In the genomic region with DNA sequence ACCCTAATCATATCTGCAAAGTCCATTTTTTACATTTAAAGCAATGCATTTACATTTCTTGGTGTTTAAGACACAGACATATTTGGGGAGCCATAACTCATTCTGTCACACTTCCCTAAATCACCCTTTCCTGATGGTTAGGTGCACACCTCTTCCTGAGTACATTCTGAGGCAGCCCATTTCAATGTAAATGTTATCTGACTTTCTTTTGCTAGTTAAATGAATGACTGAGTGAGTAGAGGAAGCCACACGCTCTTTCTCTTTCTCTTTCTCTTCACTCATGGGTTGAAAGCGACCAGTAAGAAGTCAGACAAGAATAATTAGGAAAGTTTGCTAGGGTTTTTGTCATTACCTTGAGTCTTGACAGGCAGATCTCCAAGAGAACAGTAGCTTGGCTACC, we compare ENCODE assay signal across 10 cellular contexts.
A peak's percentile ranks its signal among the peaks of the same experiment; 100 is the strongest.
DNase-seq lines count a peak whose midpoint lies in the region; ATAC-seq and TF ChIP-seq lines count a peak whose summit lies in the region.
"Had no signal": no experiment of that assay in that cellular context is flagged by ENCODE, and none has a peak within 500 bp of the region (broad histone marks: within the 10 kb centered on the region; RNA-seq: fewer than 3 reads in every experiment).

No MANE protein-coding gene starts in this region.

- H3K27me3 ChIP-seq in brain microvascular endothelial cell (replicated peaks) = no peaks in the 10 kb centered on the region

- H3K4me3 ChIP-seq in brain microvascular endothelial cell (ENCODE audit: low read depth, low read length) = no peak overlapping the region

- intact Hi-C loops in activated CD4-positive, alpha-beta T cell treated with anti-CD3 and anti-CD28 coated beads for 36 hours (cut with DNase I, micrococcal nuclease) = no loop called here
- intact Hi-C loops in natural killer cell (cut with micrococcal nuclease) = no loop called here

- H3K9me3 Mint-ChIP-seq in activated CD4-positive, alpha-beta T cell treated with anti-CD3 and anti-CD28 coated beads for 36 hours (ENCODE audit: low read depth) = no peaks in the 10 kb centered on the region
- H3K9me3 Mint-ChIP-seq in natural killer cell = no peaks in the 10 kb centered on the region

- no peaks in the 10 kb centered on the region for H3K36me3 Mint-ChIP-seq in activated CD4-positive, alpha-beta T cell treated with anti-CD3 and anti-CD28 coated beads for 36 hours (ENCODE audit: low read depth)
- H3K36me3 Mint-ChIP-seq in natural killer cell = no peaks in the 10 kb centered on the region

- TF ChIP-seq CTCF in natural killer cell (IDR thresholded peaks at IDR 0.05) (no peak), brain microvascular endothelial cell (IDR thresholded peaks at IDR 0.05; ENCODE audit: low read depth, low read length, missing control alignments) (no peak)

- in situ Hi-C loops in brain microvascular endothelial cell (cut with HindIII; ENCODE audit: low pct_ligation_motif_present, low sequenced_read_pairs) = no loop called here

- DNase-seq in activated CD4-positive, alpha-beta T cell treated with anti-CD3 and anti-CD28 coated beads for 36 hours = no peak
- DNase-seq in activated CD4-positive, alpha-beta T cell treated with anti-CD3 and anti-CD28 coated beads for 4 hours = no peak
- DNase-seq in natural killer cell (no peak), NCI-H146 (lab: John Stamatoyannopoulos, UW) (no peak), amniotic stem cell (lab: John Stamatoyannopoulos, UW) (no peak), brain microvascular endothelial cell (no peak)
- DNase-seq: activated CD4-positive, alpha-beta T cell treated with anti-CD3 and anti-CD28 coated beads for 48 hours; Kasumi-1 had no signal

- H3K27me3 Mint-ChIP-seq in activated CD4-positive, alpha-beta T cell treated with anti-CD3 and anti-CD28 coated beads for 36 hours = peaks cover 2% of the 10 kb centered on the region
- no peaks in the 10 kb centered on the region for H3K27me3 Mint-ChIP-seq in natural killer cell (ENCODE audit: low read depth in 2 of 2)

- no peak overlapping the region for H3K27ac ChIP-seq in brain microvascular endothelial cell

- POLR2A ChIA-PET in activated CD4-positive, alpha-beta T cell treated with anti-CD3 and anti-CD28 coated beads for 36 hours (lab: Charles Lee) = no interaction called here

- no peak overlapping the region for H3K4me3 Mint-ChIP-seq in activated CD4-positive, alpha-beta T cell treated with anti-CD3 and anti-CD28 coated beads for 36 hours
- H3K4me3 Mint-ChIP-seq in natural killer cell = no peak overlapping the region

- ATAC-seq in activated CD4-positive, alpha-beta T cell treated with anti-CD3 and anti-CD28 coated beads for 36 hours = peak; percentile 81
- ATAC-seq in GM21723 (IDR thresholded peaks at IDR 0.05; ENCODE audit: unreplicated experiment) (peak; percentile 98), HG03354 (IDR thresholded peaks at IDR 0.05; ENCODE audit: poor library complexity, severe bottlenecking, unreplicated experiment) (peak; percentile 97), natural killer cell (peak in 2 of 3 donors; percentile 31 to 58)

- CTCF ChIA-PET in activated CD4-positive, alpha-beta T cell treated with anti-CD3 and anti-CD28 coated beads for 36 hours (lab: Charles Lee) = interaction anchor here (0.6 to 1.4 kb wide), 3 partner anchors 9 to 22 kb away, joined by 3 to 4 read pairs (median 3); no protein-coding TSS in a partner anchor

- H3K4me1 Mint-ChIP-seq in activated CD4-positive, alpha-beta T cell treated with anti-CD3 and anti-CD28 coated beads for 36 hours = peaks cover 9% of the 10 kb centered on the region
- peaks cover 12 to 19% of the 10 kb centered on the region in 2 donors for H3K4me1 Mint-ChIP-seq in natural killer cell

- H3K27ac Mint-ChIP-seq in activated CD4-positive, alpha-beta T cell treated with anti-CD3 and anti-CD28 coated beads for 36 hours = peak overlapping the region; percentile 11
- H3K27ac Mint-ChIP-seq in natural killer cell = peak overlapping the region; percentile 13 to 27

- no peaks in the 10 kb centered on the region for H3K36me3 ChIP-seq in brain microvascular endothelial cell (replicated peaks)

Comparison
In these comparisons a context has a peak if more than half of its experiments do, and no peak if none do; other contexts are left out.
1. ATAC-seq: peak in every context shown above with its lines; median percentile 98 in GM21723; 97 in HG03354; 81 in activated CD4-positive, alpha-beta T cell treated with anti-CD3 and anti-CD28 coated beads for 36 hours; 44 in natural killer cell.